ENCODE assay signal across 8 cellular contexts in genomic region chr17:14301279-14301760, GRCh38. TPM values are rescaled to one million over a fixed set of nuclear protein-coding genes. Genes with fewer than 3 reads are reported as not detected.
A peak's percentile ranks its signal among the peaks of the same experiment; 100 is the strongest.
DNase-seq lines count a peak whose midpoint lies in the region; ATAC-seq and TF ChIP-seq lines count a peak whose summit lies in the region.

No MANE protein-coding gene starts in this region.

- peak overlapping the region; percentile 78 for H3K9ac ChIP-seq in HUES6 (ENCODE audit: low read length)

- intact Hi-C loops in spleen (cut with DNase I; ENCODE audit: low total_unique reads): loop anchor here (5.0 kb wide), 2 partner anchors 704 to 964 kb away; no protein-coding TSS in a partner anchor

- H4K20me1 ChIP-seq in hepatocyte (ENCODE audit: insufficient read depth, poor library complexity, severe bottlenecking): no peaks in the 10 kb centered on the region

- H3K27ac Mint-ChIP-seq in activated T-cell treated with anti-CD3 and anti-CD28 coated beads, Interleukin-2, amount 50 U/mL, for 24 hours: peak overlapping the region; percentile 95
- H3K27ac Mint-ChIP-seq in activated T-helper 17 cell treated with anti-CD3 and anti-CD28 coated beads, Interleukin-2, amount 50 U/mL, for 72 hours: peak overlapping the region; percentile 93

- H3K27me3 Mint-ChIP-seq in activated T-cell treated with anti-CD3 and anti-CD28 coated beads, Interleukin-2, amount 50 U/mL, for 24 hours: peaks cover 27% of the 10 kb centered on the region
- H3K27me3 Mint-ChIP-seq in activated T-helper 17 cell treated with anti-CD3 and anti-CD28 coated beads, Interleukin-2, amount 50 U/mL, for 72 hours: peaks cover 12% of the 10 kb centered on the region

- no peaks in the 10 kb centered on the region for H3K9me2 ChIP-seq in hepatocyte (replicated peaks; ENCODE audit: insufficient read depth)

- peaks cover 8% of the 10 kb centered on the region for H3K79me2 ChIP-seq in hepatocyte

- no peak for TF ChIP-seq POLR2A in spleen (IDR thresholded peaks at IDR 0.05)

- H3K9me3 ChIP-seq in HUES6 (ENCODE audit: control insufficient read depth, insufficient read depth, low read depth, low read length) (no peaks in the 10 kb centered on the region), hepatocyte (ENCODE audit: low read depth) (no peaks in the 10 kb centered on the region), spleen (peaks cover 0 to 4% (median 0%) of the 10 kb centered on the region in 8 donors)

- H3K9me3 Mint-ChIP-seq in activated T-cell treated with anti-CD3 and anti-CD28 coated beads, Interleukin-2, amount 50 U/mL, for 24 hours: no peaks in the 10 kb centered on the region
- no peaks in the 10 kb centered on the region for H3K9me3 Mint-ChIP-seq in activated T-helper 17 cell treated with anti-CD3 and anti-CD28 coated beads, Interleukin-2, amount 50 U/mL, for 72 hours

- H3K36me3 ChIP-seq in HUES6 (ENCODE audit: control insufficient read depth, insufficient read depth, low read length): no peaks in the 10 kb centered on the region
- no peaks in the 10 kb centered on the region for H3K36me3 ChIP-seq in hepatocyte (replicated peaks; ENCODE audit: insufficient read depth, low read depth)
- no peaks in the 10 kb centered on the region for H3K36me3 ChIP-seq in spleen

- H3K4me1 ChIP-seq in HUES6 (ENCODE audit: control insufficient read depth, insufficient read depth, low read length): peaks cover 50% of the 10 kb centered on the region
- peaks cover 34% of the 10 kb centered on the region for H3K4me1 ChIP-seq in hepatocyte (ENCODE audit: insufficient read depth)
- H3K4me1 ChIP-seq in spleen: peaks cover 17 to 98% (median 80%) of the 10 kb centered on the region in 6 donors

- peak; percentile 76 for DNase-seq in activated T-cell treated with anti-CD3 and anti-CD28 coated beads, Interleukin-2, amount 50 U/mL, for 24 hours
- DNase-seq in activated T-cell treated with anti-CD3 and anti-CD28 coated beads for 4 hours (no peak), hepatocyte (ENCODE audit: low spot score) (peak; percentile 50), spleen (no peak), occipital lobe (lab: John Stamatoyannopoulos, UW) (no peak)

- peak; percentile 41 for TF ChIP-seq CTCF in hepatocyte (IDR thresholded peaks at IDR 0.05; ENCODE audit: poor library complexity)
- TF ChIP-seq CTCF in spleen (IDR thresholded peaks at IDR 0.05 in 8 of 11, conservative IDR thresholded peaks at IDR 0.05 in 3 of 11): no peak

- H3K27me3 ChIP-seq in HUES6 (ENCODE audit: control insufficient read depth, insufficient read depth, low read length): peaks cover 95% of the 10 kb centered on the region
- peaks cover 71% of the 10 kb centered on the region for H3K27me3 ChIP-seq in hepatocyte
- H3K27me3 ChIP-seq in spleen (replicated peaks in 1 of 7): peaks cover 3 to 78% (median 61%) of the 10 kb centered on the region in 7 donors

- H2AFZ ChIP-seq in hepatocyte: peak overlapping the region; percentile 58

- peak; percentile 6 for ATAC-seq in activated T-helper 17 cell treated with anti-CD3 and anti-CD28 coated beads, Interleukin-2, amount 50 U/mL, for 72 hours (replicated peaks)
- ATAC-seq in HG03159 (IDR thresholded peaks at IDR 0.05; ENCODE audit: unreplicated experiment): no peak

- H3K4me2 ChIP-seq in hepatocyte: peak overlapping the region; percentile 95

- H3K36me3 Mint-ChIP-seq in activated T-cell treated with anti-CD3 and anti-CD28 coated beads, Interleukin-2, amount 50 U/mL, for 24 hours (ENCODE audit: low read depth): peaks cover 24% of the 10 kb centered on the region
- peaks cover 17% of the 10 kb centered on the region for H3K36me3 Mint-ChIP-seq in activated T-helper 17 cell treated with anti-CD3 and anti-CD28 coated beads, Interleukin-2, amount 50 U/mL, for 72 hours (ENCODE audit: low read depth)

- peak overlapping the region; percentile 94 for H3K4me3 Mint-ChIP-seq in activated T-cell treated with anti-CD3 and anti-CD28 coated beads, Interleukin-2, amount 50 U/mL, for 24 hours
- H3K4me3 Mint-ChIP-seq in activated T-helper 17 cell treated with anti-CD3 and anti-CD28 coated beads, Interleukin-2, amount 50 U/mL, for 72 hours: peak overlapping the region; percentile 98

- H3K27ac ChIP-seq in HUES6 (ENCODE audit: low read depth, low read length): no peak overlapping the region
- H3K27ac ChIP-seq in hepatocyte: peak overlapping the region; percentile 14
- H3K27ac ChIP-seq in spleen: peak overlapping the region; percentile 77 to 97 (median 91)

- peaks cover 73% of the 10 kb centered on the region for H3K4me1 Mint-ChIP-seq in activated T-cell treated with anti-CD3 and anti-CD28 coated beads, Interleukin-2, amount 50 U/mL, for 24 hours (ENCODE audit: low read depth)
- H3K4me1 Mint-ChIP-seq in activated T-helper 17 cell treated with anti-CD3 and anti-CD28 coated beads, Interleukin-2, amount 50 U/mL, for 72 hours: peaks cover 39% of the 10 kb centered on the region

- WGBS in hepatocyte (ENCODE audit: low lambda C conversion rate, missing lambda C conversion rate): under 1% methylated on average over 31 of the region's 56 CpGs
- 1% methylated on average over 22 to 56 of the region's 56 CpGs; no CpG with 5 or more reads in 1 of the 5 donors for WGBS in spleen, 5 donors

- H3K4me3 ChIP-seq in HUES6 (ENCODE audit: low read depth, low read length): peak overlapping the region; percentile 86
- peak overlapping the region; percentile 56 for H3K4me3 ChIP-seq in hepatocyte
- H3K4me3 ChIP-seq in spleen: peak overlapping the region; percentile 71 to 95 (median 78)

RNA-seq across cellular contexts. Expression of gene HS3ST3B1, which starts 0.4 kb away (rescaled TPM):
- total RNA-seq in activated T-helper 17 cell treated with anti-CD3 and anti-CD28 coated beads, Interleukin-2, amount 50 U/mL, for 72 hours: 10 to 100 TPM; 10.7 to 14.5 TPM
- total RNA-seq in hepatocyte (5.8 TPM in 2 replicates), spleen (10 to 100 TPM in 6 of 7 donors, 1 to 10 TPM in 1; 8.2 to 17.9 (median 13.7) TPM), occipital lobe (1.6 TPM)
- polyA plus RNA-seq in hepatocyte (3.7 and 4.2 TPM in 2 replicates), spleen (1 to 10 TPM; 1.3 to 2.5 (median 1.7) TPM)

Comparison
In these comparisons a context has a peak if more than half of its experiments do, and no peak if none do; other contexts are left out.
1. DNase-seq: peak in activated T-cell treated with anti-CD3 and anti-CD28 coated beads, Interleukin-2, amount 50 U/mL, for 24 hours (single experiment) and hepatocyte (single experiment); none in activated T-cell treated with anti-CD3 and anti-CD28 coated beads for 4 hours (single experiment), spleen (single experiment) and occipital lobe (single experiment).
2. Peak in every context shown above with its lines, with median percentiles within 50 percentile points of each other: H3K4me3 ChIP-seq.